1 cellular context compared by ENCODE assay signal in the genomic region with DNA sequence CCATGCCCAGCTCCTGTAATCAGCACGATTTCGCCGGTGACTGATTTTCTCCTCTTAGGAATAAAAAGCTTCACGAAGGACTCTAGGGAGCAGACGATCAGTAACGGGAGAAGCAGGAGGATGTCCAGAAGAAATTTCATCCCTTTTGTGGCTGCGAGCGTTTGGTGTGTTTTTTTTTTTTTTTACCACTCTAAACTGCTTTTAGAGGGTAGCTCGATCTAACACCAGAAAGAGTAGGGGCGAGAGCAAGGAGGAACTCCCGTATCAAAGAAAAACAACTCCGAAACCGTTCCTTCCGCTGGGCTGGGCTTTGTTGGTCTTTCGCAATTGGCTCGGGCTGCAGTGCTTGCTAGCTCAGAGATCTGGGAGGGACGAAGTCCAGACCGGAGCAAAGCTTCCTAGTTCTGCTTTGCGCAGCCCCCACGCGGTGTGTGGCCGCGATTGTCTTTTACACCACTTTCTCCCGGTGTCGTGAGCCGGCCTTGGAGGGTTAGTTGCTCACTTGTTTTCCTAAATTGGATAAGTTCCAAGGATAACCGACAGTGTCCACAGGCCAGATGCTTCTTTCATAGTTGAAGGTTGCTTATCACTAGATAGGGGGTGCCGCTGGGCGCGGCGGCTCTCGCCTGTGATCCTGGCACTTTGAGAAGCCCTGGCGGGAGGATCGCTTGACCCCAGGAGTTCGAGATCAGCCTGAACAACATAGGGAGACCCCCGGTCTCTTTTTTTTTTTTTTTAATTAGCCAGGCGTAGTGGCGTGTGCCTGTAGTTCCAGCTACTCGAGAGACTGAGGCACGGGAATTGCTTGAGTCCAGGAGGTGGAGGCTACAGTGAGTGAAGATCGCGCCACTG.
A peak's percentile ranks its signal among the peaks of the same experiment; 100 is the strongest.
TF ChIP-seq lines count a peak whose summit lies in the region.

A gene with protein sequence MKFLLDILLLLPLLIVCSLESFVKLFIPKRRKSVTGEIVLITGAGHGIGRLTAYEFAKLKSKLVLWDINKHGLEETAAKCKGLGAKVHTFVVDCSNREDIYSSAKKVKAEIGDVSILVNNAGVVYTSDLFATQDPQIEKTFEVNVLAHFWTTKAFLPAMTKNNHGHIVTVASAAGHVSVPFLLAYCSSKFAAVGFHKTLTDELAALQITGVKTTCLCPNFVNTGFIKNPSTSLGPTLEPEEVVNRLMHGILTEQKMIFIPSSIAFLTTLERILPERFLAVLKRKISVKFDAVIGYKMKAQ (minus strand): TSS at position 258 of the 852 bp plus-strand sequence. CDS start 118 bp downstream, at position 140.

TF ChIP-seq in HepG2, 621 proteins besides CTCF, POLR2A, EP300 and RAD21 (continued from another document and continues in another):
- TF ChIP-seq, protein P1, sequence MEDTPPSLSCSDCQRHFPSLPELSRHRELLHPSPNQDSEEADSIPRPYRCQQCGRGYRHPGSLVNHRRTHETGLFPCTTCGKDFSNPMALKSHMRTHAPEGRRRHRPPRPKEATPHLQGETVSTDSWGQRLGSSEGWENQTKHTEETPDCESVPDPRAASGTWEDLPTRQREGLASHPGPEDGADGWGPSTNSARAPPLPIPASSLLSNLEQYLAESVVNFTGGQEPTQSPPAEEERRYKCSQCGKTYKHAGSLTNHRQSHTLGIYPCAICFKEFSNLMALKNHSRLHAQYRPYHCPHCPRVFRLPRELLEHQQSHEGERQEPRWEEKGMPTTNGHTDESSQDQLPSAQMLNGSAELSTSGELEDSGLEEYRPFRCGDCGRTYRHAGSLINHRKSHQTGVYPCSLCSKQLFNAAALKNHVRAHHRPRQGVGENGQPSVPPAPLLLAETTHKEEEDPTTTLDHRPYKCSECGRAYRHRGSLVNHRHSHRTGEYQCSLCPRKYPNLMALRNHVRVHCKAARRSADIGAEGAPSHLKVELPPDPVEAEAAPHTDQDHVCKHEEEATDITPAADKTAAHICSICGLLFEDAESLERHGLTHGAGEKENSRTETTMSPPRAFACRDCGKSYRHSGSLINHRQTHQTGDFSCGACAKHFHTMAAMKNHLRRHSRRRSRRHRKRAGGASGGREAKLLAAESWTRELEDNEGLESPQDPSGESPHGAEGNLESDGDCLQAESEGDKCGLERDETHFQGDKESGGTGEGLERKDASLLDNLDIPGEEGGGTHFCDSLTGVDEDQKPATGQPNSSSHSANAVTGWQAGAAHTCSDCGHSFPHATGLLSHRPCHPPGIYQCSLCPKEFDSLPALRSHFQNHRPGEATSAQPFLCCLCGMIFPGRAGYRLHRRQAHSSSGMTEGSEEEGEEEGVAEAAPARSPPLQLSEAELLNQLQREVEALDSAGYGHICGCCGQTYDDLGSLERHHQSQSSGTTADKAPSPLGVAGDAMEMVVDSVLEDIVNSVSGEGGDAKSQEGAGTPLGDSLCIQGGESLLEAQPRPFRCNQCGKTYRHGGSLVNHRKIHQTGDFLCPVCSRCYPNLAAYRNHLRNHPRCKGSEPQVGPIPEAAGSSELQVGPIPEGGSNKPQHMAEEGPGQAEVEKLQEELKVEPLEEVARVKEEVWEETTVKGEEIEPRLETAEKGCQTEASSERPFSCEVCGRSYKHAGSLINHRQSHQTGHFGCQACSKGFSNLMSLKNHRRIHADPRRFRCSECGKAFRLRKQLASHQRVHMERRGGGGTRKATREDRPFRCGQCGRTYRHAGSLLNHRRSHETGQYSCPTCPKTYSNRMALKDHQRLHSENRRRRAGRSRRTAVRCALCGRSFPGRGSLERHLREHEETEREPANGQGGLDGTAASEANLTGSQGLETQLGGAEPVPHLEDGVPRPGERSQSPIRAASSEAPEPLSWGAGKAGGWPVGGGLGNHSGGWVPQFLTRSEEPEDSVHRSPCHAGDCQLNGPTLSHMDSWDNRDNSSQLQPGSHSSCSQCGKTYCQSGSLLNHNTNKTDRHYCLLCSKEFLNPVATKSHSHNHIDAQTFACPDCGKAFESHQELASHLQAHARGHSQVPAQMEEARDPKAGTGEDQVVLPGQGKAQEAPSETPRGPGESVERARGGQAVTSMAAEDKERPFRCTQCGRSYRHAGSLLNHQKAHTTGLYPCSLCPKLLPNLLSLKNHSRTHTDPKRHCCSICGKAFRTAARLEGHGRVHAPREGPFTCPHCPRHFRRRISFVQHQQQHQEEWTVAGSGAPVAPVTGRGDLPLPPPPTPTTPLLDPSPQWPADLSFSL (CRISPR knock-in tag; IDR thresholded peaks at IDR 0.05): no peak
- TF ChIP-seq, protein P2, sequence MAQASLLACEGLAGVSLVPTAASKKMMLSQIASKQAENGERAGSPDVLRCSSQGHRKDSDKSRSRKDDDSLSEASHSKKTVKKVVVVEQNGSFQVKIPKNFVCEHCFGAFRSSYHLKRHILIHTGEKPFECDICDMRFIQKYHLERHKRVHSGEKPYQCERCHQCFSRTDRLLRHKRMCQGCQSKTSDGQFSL (CRISPR knock-in tag; IDR thresholded peaks at IDR 0.05): peak; percentile 64; the same call in 1 of the 2 replicates
- TF ChIP-seq ZNF225 (CRISPR knock-in tag; IDR thresholded peaks at IDR 0.05) (peak; percentile 42; the same call in 1 of the 2 replicates), FIP1L1 (IDR thresholded peaks at IDR 0.05; ENCODE audit: borderline replicate concordance, insufficient read depth, low read depth, low read length) (no peak), ZNF549 (CRISPR knock-in tag; IDR thresholded peaks at IDR 0.05) (no peak), RFX5 (IDR thresholded peaks at IDR 0.05; ENCODE audit: low read depth, low read length) (no peak), ZNF432 (CRISPR knock-in tag; IDR thresholded peaks at IDR 0.05; ENCODE audit: borderline replicate concordance) (no peak), ZFAT (CRISPR knock-in tag; conservative IDR thresholded peaks at IDR 0.05) (no peak), CBFB (CRISPR knock-in tag; IDR thresholded peaks at IDR 0.05) (peak; percentile 68), ZNF17 (CRISPR knock-in tag; IDR thresholded peaks at IDR 0.05) (no peak), HES4 (CRISPR knock-in tag; IDR thresholded peaks at IDR 0.05; ENCODE audit: borderline replicate concordance) (0 out of 2 replicates have a peak, but pooled peaks have one; percentile 5), GABPA (IDR thresholded peaks at IDR 0.05; ENCODE audit: low read depth, low read length) (no peak), GABPA (CRISPR knock-in tag; IDR thresholded peaks at IDR 0.05; ENCODE audit: low read depth) (peak; percentile 72), ZSCAN29 (CRISPR knock-in tag; conservative IDR thresholded peaks at IDR 0.05) (peak; percentile 79; the same call in 1 of the 2 replicates), SMARCC2 (IDR thresholded peaks at IDR 0.05) (no peak), ZNF317 (CRISPR knock-in tag; IDR thresholded peaks at IDR 0.05) (peak; percentile 71; the same call in 1 of the 2 replicates), REPIN1 (CRISPR knock-in tag; IDR thresholded peaks at IDR 0.05; ENCODE audit: borderline replicate concordance, low read depth) (no peak), NR2C2 (CRISPR knock-in tag; IDR thresholded peaks at IDR 0.05; ENCODE audit: borderline replicate concordance) (peak; percentile 63; the same call in 1 of the 2 replicates), ZFP1 (CRISPR knock-in tag; IDR thresholded peaks at IDR 0.05) (0 out of 2 replicates have a peak, but pooled peaks have one; percentile 77), ZNF773 (CRISPR knock-in tag; IDR thresholded peaks at IDR 0.05; ENCODE audit: borderline replicate concordance) (no peak), CBX2 (IDR thresholded peaks at IDR 0.05; ENCODE audit: low read depth, low read length) (no peak), CBX2 (CRISPR knock-in tag; IDR thresholded peaks at IDR 0.05; ENCODE audit: low read depth) (no peak), KAT7 (CRISPR knock-in tag; IDR thresholded peaks at IDR 0.05; ENCODE audit: borderline replicate concordance) (peak; percentile 87), HDAC2 (CRISPR knock-in tag; IDR thresholded peaks at IDR 0.05) (peak; percentile 90), ZMYM4 (CRISPR knock-in tag; IDR thresholded peaks at IDR 0.05) (peak; percentile 97), KDM4B (CRISPR knock-in tag; IDR thresholded peaks at IDR 0.05) (peak; percentile 93), ZNF33B (CRISPR knock-in tag; IDR thresholded peaks at IDR 0.05) (no peak), ARNTL (CRISPR knock-in tag; IDR thresholded peaks at IDR 0.05) (peak; percentile 59), SCMH1 (CRISPR knock-in tag; IDR thresholded peaks at IDR 0.05; ENCODE audit: borderline replicate concordance) (no peak), ZNF124 (CRISPR knock-in tag; IDR thresholded peaks at IDR 0.05) (peak; percentile 81; the same call in 1 of the 2 replicates), JDP2 (CRISPR knock-in tag; IDR thresholded peaks at IDR 0.05; ENCODE audit: borderline replicate concordance) (no peak; the same call in 1 of the 2 replicates), RORA (CRISPR knock-in tag; IDR thresholded peaks at IDR 0.05) (no peak), ARNT2 (CRISPR knock-in tag; IDR thresholded peaks at IDR 0.05; ENCODE audit: low read depth) (no peak), KAT2B (IDR thresholded peaks at IDR 0.05; ENCODE audit: borderline replicate concordance, low read depth, low read length) (no peak), HNRNPH1 (optimal IDR thresholded peaks at IDR 0.05; ENCODE audit: low read depth, low read length) (no peak)
- TF ChIP-seq, protein P3, sequence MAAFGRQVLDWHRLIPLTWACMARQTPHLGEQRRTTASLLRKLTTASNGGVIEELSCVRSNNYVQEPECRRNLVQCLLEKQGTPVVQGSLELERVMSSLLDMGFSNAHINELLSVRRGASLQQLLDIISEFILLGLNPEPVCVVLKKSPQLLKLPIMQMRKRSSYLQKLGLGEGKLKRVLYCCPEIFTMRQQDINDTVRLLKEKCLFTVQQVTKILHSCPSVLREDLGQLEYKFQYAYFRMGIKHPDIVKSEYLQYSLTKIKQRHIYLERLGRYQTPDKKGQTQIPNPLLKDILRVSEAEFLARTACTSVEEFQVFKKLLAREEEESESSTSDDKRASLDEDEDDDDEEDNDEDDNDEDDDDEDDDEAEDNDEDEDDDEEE (CRISPR knock-in tag; IDR thresholded peaks at IDR 0.05): peak; percentile 22; the same call in 1 of the 2 replicates
- TF ChIP-seq, protein P4, sequence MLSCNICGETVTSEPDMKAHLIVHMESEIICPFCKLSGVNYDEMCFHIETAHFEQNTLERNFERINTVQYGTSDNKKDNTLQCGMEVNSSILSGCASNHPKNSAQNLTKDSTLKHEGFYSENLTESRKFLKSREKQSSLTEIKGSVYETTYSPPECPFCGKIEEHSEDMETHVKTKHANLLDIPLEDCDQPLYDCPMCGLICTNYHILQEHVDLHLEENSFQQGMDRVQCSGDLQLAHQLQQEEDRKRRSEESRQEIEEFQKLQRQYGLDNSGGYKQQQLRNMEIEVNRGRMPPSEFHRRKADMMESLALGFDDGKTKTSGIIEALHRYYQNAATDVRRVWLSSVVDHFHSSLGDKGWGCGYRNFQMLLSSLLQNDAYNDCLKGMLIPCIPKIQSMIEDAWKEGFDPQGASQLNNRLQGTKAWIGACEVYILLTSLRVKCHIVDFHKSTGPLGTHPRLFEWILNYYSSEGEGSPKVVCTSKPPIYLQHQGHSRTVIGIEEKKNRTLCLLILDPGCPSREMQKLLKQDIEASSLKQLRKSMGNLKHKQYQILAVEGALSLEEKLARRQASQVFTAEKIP (CRISPR knock-in tag; IDR thresholded peaks at IDR 0.05; ENCODE audit: borderline replicate concordance): no peak
- TF ChIP-seq, protein P5, sequence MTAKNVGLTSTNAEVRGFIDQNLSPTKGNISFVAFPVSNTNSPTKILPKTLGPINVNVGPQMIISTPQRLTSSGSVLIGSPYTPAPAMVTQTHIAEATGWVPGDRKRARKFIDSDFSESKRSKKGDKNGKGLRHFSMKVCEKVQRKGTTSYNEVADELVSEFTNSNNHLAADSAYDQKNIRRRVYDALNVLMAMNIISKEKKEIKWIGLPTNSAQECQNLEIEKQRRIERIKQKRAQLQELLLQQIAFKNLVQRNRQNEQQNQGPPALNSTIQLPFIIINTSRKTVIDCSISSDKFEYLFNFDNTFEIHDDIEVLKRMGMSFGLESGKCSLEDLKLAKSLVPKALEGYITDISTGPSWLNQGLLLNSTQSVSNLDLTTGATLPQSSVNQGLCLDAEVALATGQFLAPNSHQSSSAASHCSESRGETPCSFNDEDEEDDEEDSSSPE (CRISPR knock-in tag; IDR thresholded peaks at IDR 0.05): peak; percentile 59; the same call in 1 of the 2 replicates
- TF ChIP-seq, protein P6, sequence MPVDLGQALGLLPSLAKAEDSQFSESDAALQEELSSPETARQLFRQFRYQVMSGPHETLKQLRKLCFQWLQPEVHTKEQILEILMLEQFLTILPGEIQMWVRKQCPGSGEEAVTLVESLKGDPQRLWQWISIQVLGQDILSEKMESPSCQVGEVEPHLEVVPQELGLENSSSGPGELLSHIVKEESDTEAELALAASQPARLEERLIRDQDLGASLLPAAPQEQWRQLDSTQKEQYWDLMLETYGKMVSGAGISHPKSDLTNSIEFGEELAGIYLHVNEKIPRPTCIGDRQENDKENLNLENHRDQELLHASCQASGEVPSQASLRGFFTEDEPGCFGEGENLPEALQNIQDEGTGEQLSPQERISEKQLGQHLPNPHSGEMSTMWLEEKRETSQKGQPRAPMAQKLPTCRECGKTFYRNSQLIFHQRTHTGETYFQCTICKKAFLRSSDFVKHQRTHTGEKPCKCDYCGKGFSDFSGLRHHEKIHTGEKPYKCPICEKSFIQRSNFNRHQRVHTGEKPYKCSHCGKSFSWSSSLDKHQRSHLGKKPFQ (CRISPR knock-in tag; IDR thresholded peaks at IDR 0.05; ENCODE audit: insufficient replicate concordance): no peak
- TF ChIP-seq, protein P7, sequence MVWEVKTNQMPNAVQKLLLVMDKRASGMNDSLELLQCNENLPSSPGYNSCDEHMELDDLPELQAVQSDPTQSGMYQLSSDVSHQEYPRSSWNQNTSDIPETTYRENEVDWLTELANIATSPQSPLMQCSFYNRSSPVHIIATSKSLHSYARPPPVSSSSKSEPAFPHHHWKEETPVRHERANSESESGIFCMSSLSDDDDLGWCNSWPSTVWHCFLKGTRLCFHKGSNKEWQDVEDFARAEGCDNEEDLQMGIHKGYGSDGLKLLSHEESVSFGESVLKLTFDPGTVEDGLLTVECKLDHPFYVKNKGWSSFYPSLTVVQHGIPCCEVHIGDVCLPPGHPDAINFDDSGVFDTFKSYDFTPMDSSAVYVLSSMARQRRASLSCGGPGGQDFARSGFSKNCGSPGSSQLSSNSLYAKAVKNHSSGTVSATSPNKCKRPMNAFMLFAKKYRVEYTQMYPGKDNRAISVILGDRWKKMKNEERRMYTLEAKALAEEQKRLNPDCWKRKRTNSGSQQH (CRISPR knock-in tag; IDR thresholded peaks at IDR 0.05; ENCODE audit: low read depth): peak; percentile 84; the same call in 1 of the 2 replicates
- TF ChIP-seq, protein P8, sequence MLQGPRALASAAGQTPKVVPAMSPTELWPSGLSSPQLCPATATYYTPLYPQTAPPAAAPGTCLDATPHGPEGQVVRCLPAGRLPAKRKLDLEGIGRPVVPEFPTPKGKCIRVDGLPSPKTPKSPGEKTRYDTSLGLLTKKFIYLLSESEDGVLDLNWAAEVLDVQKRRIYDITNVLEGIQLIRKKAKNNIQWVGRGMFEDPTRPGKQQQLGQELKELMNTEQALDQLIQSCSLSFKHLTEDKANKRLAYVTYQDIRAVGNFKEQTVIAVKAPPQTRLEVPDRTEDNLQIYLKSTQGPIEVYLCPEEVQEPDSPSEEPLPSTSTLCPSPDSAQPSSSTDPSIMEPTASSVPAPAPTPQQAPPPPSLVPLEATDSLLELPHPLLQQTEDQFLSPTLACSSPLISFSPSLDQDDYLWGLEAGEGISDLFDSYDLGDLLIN (CRISPR knock-in tag; IDR thresholded peaks at IDR 0.05; ENCODE audit: borderline replicate concordance): no peak
